Comparison of ENCODE assay signal across 10 cellular contexts in the genomic region with DNA sequence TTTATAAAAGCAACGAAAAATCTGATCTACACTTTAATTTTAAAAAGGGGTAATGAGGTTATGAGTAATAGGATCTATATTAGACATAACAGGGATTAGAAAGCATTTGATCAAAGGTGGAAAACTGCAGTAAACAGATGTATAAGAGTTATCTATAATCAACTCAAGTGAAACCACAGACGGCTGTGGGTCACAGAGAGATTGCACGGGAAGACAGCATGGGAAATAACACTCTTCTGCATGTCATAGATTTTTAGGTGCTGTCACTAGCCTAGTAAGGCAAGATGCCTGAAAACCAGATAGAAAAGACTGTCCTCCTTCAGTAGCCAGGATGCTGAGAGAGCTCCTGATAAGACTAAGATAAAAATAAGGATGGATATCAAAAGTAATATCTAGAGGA. TPM values are rescaled to one million over a fixed set of nuclear protein-coding genes. Genes with fewer than 3 reads are reported as not detected.
DNase-seq lines count a peak whose midpoint lies in the region; ATAC-seq, FAIRE-seq and TF ChIP-seq lines count a peak whose summit lies in the region.
"Had no signal": no experiment of that assay in that cellular context is flagged by ENCODE, and none has a peak within 500 bp of the region (broad histone marks: within the 10 kb centered on the region; RNA-seq: fewer than 3 reads in every experiment).

No MANE protein-coding gene starts in this region.

- no peak for TF ChIP-seq CTCF in GM12864 (IDR thresholded peaks at IDR 0.05; ENCODE audit: low read depth, low read length, missing control alignments)
- TF ChIP-seq CTCF in lower lobe of right lung (IDR thresholded peaks at IDR 0.05), result no peak
- TF ChIP-seq CTCF in D721Med (IDR thresholded peaks at IDR 0.05; ENCODE audit: insufficient read depth, missing control alignments), result no peak
- no peak for TF ChIP-seq CTCF in endothelial cell (IDR thresholded peaks at IDR 0.05; ENCODE audit: unreplicated experiment)

- H3K4me3 Mint-ChIP-seq in activated CD8-positive, alpha-beta T cell treated with anti-CD3 and anti-CD28 coated beads, Interleukin-2, amount 10 ng/mL, durations not matched to agents 7 days and 5 days, result peak overlapping the region; percentile 82
- no peak overlapping the region for H3K4me3 Mint-ChIP-seq in endothelial cell (ENCODE audit: unreplicated experiment)

- no peak for FAIRE-seq in D721Med (lab: Jason Lieb, UNC)
- FAIRE-seq in urothelium cell line (lab: Jason Lieb, UNC), result no peak

- H3K4me1 ChIP-seq in lower lobe of right lung, result peaks cover 49% of the 10 kb centered on the region

- peaks cover 17% of the 10 kb centered on the region for H3K36me3 Mint-ChIP-seq in activated CD8-positive, alpha-beta T cell treated with anti-CD3 and anti-CD28 coated beads, Interleukin-2, amount 10 ng/mL, durations not matched to agents 7 days and 5 days (ENCODE audit: low read depth)
- H3K36me3 Mint-ChIP-seq in endothelial cell (ENCODE audit: low read depth, unreplicated experiment), result peaks cover 31% of the 10 kb centered on the region

- H3K27ac Mint-ChIP-seq in activated CD8-positive, alpha-beta T cell treated with anti-CD3 and anti-CD28 coated beads, Interleukin-2, amount 10 ng/mL, durations not matched to agents 7 days and 5 days, result peak overlapping the region; percentile 86
- H3K27ac Mint-ChIP-seq in endothelial cell (ENCODE audit: unreplicated experiment), result no peak overlapping the region

- no peaks in the 10 kb centered on the region for H3K36me3 ChIP-seq in lower lobe of right lung

- intact Hi-C loops in lower lobe of right lung (cut with DNase I), result no loop called here

- no peaks in the 10 kb centered on the region for H3K9me3 Mint-ChIP-seq in activated CD8-positive, alpha-beta T cell treated with anti-CD3 and anti-CD28 coated beads, Interleukin-2, amount 10 ng/mL, durations not matched to agents 7 days and 5 days (ENCODE audit: insufficient read depth)
- H3K9me3 Mint-ChIP-seq in endothelial cell (ENCODE audit: unreplicated experiment), result no peaks in the 10 kb centered on the region

- H3K4me3 ChIP-seq in GM12864 (ENCODE audit: low read depth, low read length) (peak overlapping the region; percentile 80), lower lobe of right lung (peak overlapping the region; percentile 79)

- H3K4me1 Mint-ChIP-seq in activated CD8-positive, alpha-beta T cell treated with anti-CD3 and anti-CD28 coated beads, Interleukin-2, amount 10 ng/mL, durations not matched to agents 7 days and 5 days (ENCODE audit: low read depth), result peaks cover 67% of the 10 kb centered on the region
- H3K4me1 Mint-ChIP-seq in endothelial cell (ENCODE audit: unreplicated experiment), result peaks cover 43% of the 10 kb centered on the region

- POLR2A ChIA-PET in activated CD8-positive, alpha-beta T cell treated with anti-CD3 and anti-CD28 coated beads, Interleukin-2, amount 10 ng/mL, durations not matched to agents 7 days and 5 days (lab: Charles Lee), result interaction anchor here (0.8 to 2.6 kb wide), 3 partner anchors 40 to 157 kb away, joined by 3 to 10 read pairs (median 4); partner anchors contain the start of gene DMXL2

- DNase-seq in Ammon's horn (ENCODE audit: low spot score) (peak; percentile 16), GM12864 (ENCODE audit: low read depth) (no peak), lower lobe of right lung (no peak), hippocampal formation (lab: John Stamatoyannopoulos, UW) (no peak), D721Med (ENCODE audit: insufficient read length, low spot score) (no peak), endothelial cell (ENCODE audit: low spot score) (no peak), urothelium cell line (ENCODE audit: low spot score) (no peak)
- DNase-seq in activated CD8-positive, alpha-beta T cell treated with anti-CD3 and anti-CD28 coated beads, Interleukin-2, amount 10 ng/mL, durations not matched to agents 7 days and 5 days, result peak; percentile 35
- DNase-seq: NCI-H2171 had no signal

- no peak overlapping the region for H3K27ac ChIP-seq in lower lobe of right lung

- H3K27me3 ChIP-seq in lower lobe of right lung (ENCODE audit: low read depth), result no peaks in the 10 kb centered on the region

- ATAC-seq in activated CD8-positive, alpha-beta T cell treated with anti-CD3 and anti-CD28 coated beads, Interleukin-2, amount 10 ng/mL, durations not matched to agents 7 days and 5 days, result no peak
- ATAC-seq in lower lobe of right lung, result no peak
- ATAC-seq: HCT116 had no signal

- no peaks in the 10 kb centered on the region for H3K9me3 ChIP-seq in lower lobe of right lung

- H3K27me3 Mint-ChIP-seq in activated CD8-positive, alpha-beta T cell treated with anti-CD3 and anti-CD28 coated beads, Interleukin-2, amount 10 ng/mL, durations not matched to agents 7 days and 5 days (ENCODE audit: low read depth), result no peaks in the 10 kb centered on the region
- H3K27me3 Mint-ChIP-seq in endothelial cell (ENCODE audit: unreplicated experiment), result peaks cover 9% of the 10 kb centered on the region

- CTCF ChIA-PET in activated CD8-positive, alpha-beta T cell treated with anti-CD3 and anti-CD28 coated beads, Interleukin-2, amount 10 ng/mL, durations not matched to agents 7 days and 5 days (lab: Charles Lee), result interaction anchor here (0.7 to 11.9 kb wide), 12 partner anchors 8 to 86 kb away, joined by 3 to 155 read pairs (median 4); no protein-coding TSS in a partner anchor

RNA-seq across cellular contexts. Expression of gene LYSMD2, which starts 1.8 kb away (rescaled TPM):
- 10 to 100 TPM; 20.6 to 21.9 TPM for total RNA-seq in activated CD8-positive, alpha-beta T cell treated with anti-CD3 and anti-CD28 coated beads, Interleukin-2, amount 10 ng/mL, durations not matched to agents 7 days and 5 days
- total RNA-seq in lower lobe of right lung (22.2 TPM), endothelial cell (ENCODE audit: unreplicated experiment) (14.5 TPM)

RNA-seq across cellular contexts. Expression of gene TMOD2, which starts 15.8 kb away (rescaled TPM):
- total RNA-seq in activated CD8-positive, alpha-beta T cell treated with anti-CD3 and anti-CD28 coated beads, Interleukin-2, amount 10 ng/mL, durations not matched to agents 7 days and 5 days, result 10 to 100 TPM; 12.0 to 12.5 TPM
- total RNA-seq in lower lobe of right lung (14.7 TPM), endothelial cell (ENCODE audit: unreplicated experiment) (118 TPM)

RNA-seq across cellular contexts. Expression of gene SCG3, which starts 54.3 kb away (rescaled TPM):
- not detected for total RNA-seq in activated CD8-positive, alpha-beta T cell treated with anti-CD3 and anti-CD28 coated beads, Interleukin-2, amount 10 ng/mL, durations not matched to agents 7 days and 5 days
- total RNA-seq in lower lobe of right lung (0.18 TPM), endothelial cell (ENCODE audit: unreplicated experiment) (37.0 TPM)

Comparison
In these comparisons a context has a peak if more than half of its experiments do, and no peak if none do; other contexts are left out.
1. DNase-seq: peak in Ammon's horn (single experiment) and activated CD8-positive, alpha-beta T cell treated with anti-CD3 and anti-CD28 coated beads, Interleukin-2, amount 10 ng/mL, durations not matched to agents 7 days and 5 days (single experiment); none in GM12864 (single experiment), lower lobe of right lung (single experiment), hippocampal formation (0 of 2), D721Med (single experiment), endothelial cell (single experiment) and urothelium cell line (single experiment).
2. RNA of gene SCG3, which starts 54.3 kb away (total RNA-seq): 37.0 TPM in endothelial cell (single experiment); 0.18 TPM in lower lobe of right lung (single experiment) and not detected in activated CD8-positive, alpha-beta T cell treated with anti-CD3 and anti-CD28 coated beads, Interleukin-2, amount 10 ng/mL, durations not matched to agents 7 days and 5 days; every median in the first group is over 10 times any median in the second.